ENCODE assay signal across 20 cellular contexts in genomic region chr9:32723801-32724200, GRCh38. TPM values are rescaled to one million over a fixed set of nuclear protein-coding genes. Genes with fewer than 3 reads are reported as not detected.
"Had no signal": no experiment of that assay in that cellular context is flagged by ENCODE, and none has a peak within 500 bp of the region (broad histone marks: within the 10 kb centered on the region; RNA-seq: fewer than 3 reads in every experiment).

No MANE protein-coding gene starts in this region.

- DNase-seq: activated CD4-positive, alpha-beta T cell treated with anti-CD3 and anti-CD28 coated beads, Interleukin-2, amount 50 U/mL, for 48 hours; activated CD4-positive, CD25-positive, alpha-beta regulatory T cell treated with anti-CD3 and anti-CD28 coated beads, Interleukin-2, amount 50 U/mL, for 72 hours; activated CD8-positive, alpha-beta memory T cell treated with anti-CD3 and anti-CD28 coated beads, Interleukin-2, amount 10 ng/mL, durations not matched to agents 7 days and 5 days; activated gamma-delta T cell treated with Interleukin-2 at 50 U/mL for 16 hours; activated naive CD8-positive, alpha-beta T cell treated with anti-CD3 and anti-CD28 coated beads, Interleukin-2, amount 10 ng/mL, durations not matched to agents 7 days and 5 days; activated T-cell treated with anti-CD3 and anti-CD28 coated beads, Interleukin-2, amount 50 U/mL, for 24 hours; anterior cingulate cortex; dermis blood vessel endothelial cell; erythroblast; head of caudate nucleus; islet precursor cell; left ventricle myocardium inferior; posterior cingulate gyrus; tibial artery had no signal

- H3K4me1 Mint-ChIP-seq: activated CD8-positive, alpha-beta memory T cell treated with anti-CD3 and anti-CD28 coated beads, Interleukin-2, amount 10 ng/mL, durations not matched to agents 7 days and 5 days; activated naive CD8-positive, alpha-beta T cell treated with anti-CD3 and anti-CD28 coated beads, Interleukin-2, amount 10 ng/mL, durations not matched to agents 7 days and 5 days; memory B cell had no signal

- H3K27me3 Mint-ChIP-seq: activated CD8-positive, alpha-beta memory T cell treated with anti-CD3 and anti-CD28 coated beads, Interleukin-2, amount 10 ng/mL, durations not matched to agents 7 days and 5 days; activated naive CD8-positive, alpha-beta T cell treated with anti-CD3 and anti-CD28 coated beads, Interleukin-2, amount 10 ng/mL, durations not matched to agents 7 days and 5 days had no signal

- ATAC-seq: activated CD8-positive, alpha-beta memory T cell treated with anti-CD3 and anti-CD28 coated beads, Interleukin-2, amount 10 ng/mL, durations not matched to agents 7 days and 5 days had no signal

- H3K36me3 Mint-ChIP-seq: activated CD8-positive, alpha-beta memory T cell treated with anti-CD3 and anti-CD28 coated beads, Interleukin-2, amount 10 ng/mL, durations not matched to agents 7 days and 5 days; activated naive CD8-positive, alpha-beta T cell treated with anti-CD3 and anti-CD28 coated beads, Interleukin-2, amount 10 ng/mL, durations not matched to agents 7 days and 5 days; memory B cell had no signal

- H3K4me3 Mint-ChIP-seq: activated CD8-positive, alpha-beta memory T cell treated with anti-CD3 and anti-CD28 coated beads, Interleukin-2, amount 10 ng/mL, durations not matched to agents 7 days and 5 days; activated naive CD8-positive, alpha-beta T cell treated with anti-CD3 and anti-CD28 coated beads, Interleukin-2, amount 10 ng/mL, durations not matched to agents 7 days and 5 days; activated T-cell treated with anti-CD3 and anti-CD28 coated beads, Interleukin-2, amount 50 U/mL, for 24 hours; memory B cell; T-helper 2 cell treated with Interferon-gamma antibody and Interleukin-4, amounts not matched to agents 5 μg/mL and 100 μg/mL, for 36 hours had no signal

- H3K9me3 Mint-ChIP-seq: activated naive CD8-positive, alpha-beta T cell treated with anti-CD3 and anti-CD28 coated beads, Interleukin-2, amount 10 ng/mL, durations not matched to agents 7 days and 5 days; T-helper 2 cell treated with Interferon-gamma antibody and Interleukin-4, amounts not matched to agents 5 μg/mL and 100 μg/mL, for 36 hours had no signal

- H3K27ac Mint-ChIP-seq: activated CD8-positive, alpha-beta memory T cell treated with anti-CD3 and anti-CD28 coated beads, Interleukin-2, amount 10 ng/mL, durations not matched to agents 7 days and 5 days; activated naive CD8-positive, alpha-beta T cell treated with anti-CD3 and anti-CD28 coated beads, Interleukin-2, amount 10 ng/mL, durations not matched to agents 7 days and 5 days; activated T-cell treated with anti-CD3 and anti-CD28 coated beads, Interleukin-2, amount 50 U/mL, for 24 hours; memory B cell; T-helper 2 cell treated with Interferon-gamma antibody and Interleukin-4, amounts not matched to agents 5 μg/mL and 100 μg/mL, for 36 hours had no signal

- H3K4me3 ChIP-seq: breast epithelium, left ventricle myocardium inferior, right atrium auricular region, smooth muscle cell, tibial artery, vagina had no signal

RNA-seq across cellular contexts. Expression of gene TMEM215, which starts 59.5 kb away (rescaled TPM):
- total RNA-seq: activated CD8-positive, alpha-beta memory T cell treated with anti-CD3 and anti-CD28 coated beads, Interleukin-2, amount 10 ng/mL, durations not matched to agents 7 days and 5 days; activated naive CD8-positive, alpha-beta T cell treated with anti-CD3 and anti-CD28 coated beads, Interleukin-2, amount 10 ng/mL, durations not matched to agents 7 days and 5 days; breast epithelium; dermis blood vessel endothelial cell; left ventricle myocardium inferior; right atrium auricular region; vagina had no signal
